ENCODE assay signal across 9 cellular contexts in genomic region chr18:25349926-25350560, GRCh38. TPM values are rescaled to one million over a fixed set of nuclear protein-coding genes. Genes with fewer than 3 reads are reported as not detected.
DNase-seq lines count a peak whose midpoint lies in the region; ATAC-seq and TF ChIP-seq lines count a peak whose summit lies in the region.
"Had no signal": no experiment of that assay in that cellular context is flagged by ENCODE, and none has a peak within 500 bp of the region (broad histone marks: within the 10 kb centered on the region; RNA-seq: fewer than 3 reads in every experiment).

No MANE protein-coding gene starts in this region.

- POLR2A ChIA-PET in HEK293 (lab: Yijun Ruan, JAX): no interaction called here
- POLR2A ChIA-PET in activated CD4-positive, alpha-beta memory T cell treated with anti-CD3 and anti-CD28 coated beads for 36 hours (lab: Charles Lee): no interaction called here

- CTCF ChIA-PET in HEK293 (lab: Yijun Ruan, JAX): interaction anchor here (0.6 kb wide), 2 partner anchors 29 to 238 kb away, joined by 3 to 4 read pairs; no protein-coding TSS in a partner anchor
- CTCF ChIA-PET in activated CD4-positive, alpha-beta memory T cell treated with anti-CD3 and anti-CD28 coated beads for 36 hours (lab: Charles Lee): no interaction called here

- TF ChIP-seq POLR2A in heart left ventricle (IDR thresholded peaks at IDR 0.05): no peak

- peaks cover 49% of the 10 kb centered on the region for H3K27me3 Mint-ChIP-seq in activated CD4-positive, alpha-beta memory T cell treated with anti-CD3 and anti-CD28 coated beads for 36 hours
- peaks cover 59% of the 10 kb centered on the region for H3K27me3 Mint-ChIP-seq in progenitor cell of endocrine pancreas

- H3K27ac Mint-ChIP-seq in activated CD4-positive, alpha-beta memory T cell treated with anti-CD3 and anti-CD28 coated beads for 36 hours: no peak overlapping the region
- peak overlapping the region; percentile 98 for H3K27ac Mint-ChIP-seq in progenitor cell of endocrine pancreas

- ATAC-seq in heart left ventricle: peak in 1 of 4 donors; percentile 6

- no peaks in the 10 kb centered on the region for H3K9me3 Mint-ChIP-seq in activated CD4-positive, alpha-beta memory T cell treated with anti-CD3 and anti-CD28 coated beads for 36 hours
- no peaks in the 10 kb centered on the region for H3K9me3 Mint-ChIP-seq in progenitor cell of endocrine pancreas (ENCODE audit: low read depth)

- H3K4me1 Mint-ChIP-seq in activated CD4-positive, alpha-beta memory T cell treated with anti-CD3 and anti-CD28 coated beads for 36 hours (ENCODE audit: low read depth): peaks cover 10% of the 10 kb centered on the region
- peaks cover 21% of the 10 kb centered on the region for H3K4me1 Mint-ChIP-seq in progenitor cell of endocrine pancreas (ENCODE audit: low read depth)

- H3K9me3 ChIP-seq in HEK293 (ENCODE audit: control insufficient read depth, insufficient read depth, low read depth, low read length) (no peaks in the 10 kb centered on the region), heart left ventricle (no peaks in the 10 kb centered on the region)

- intact Hi-C loops in activated CD4-positive, alpha-beta memory T cell treated with anti-CD3 and anti-CD28 coated beads for 36 hours (cut with micrococcal nuclease): no loop called here
- intact Hi-C loops in heart left ventricle (cut with DNase I): loop anchor here in 9 of 10 donors (2.0 to 10.0 kb wide), 22 partner anchors 63 to 953 kb away; partner anchors contain the start of gene OSBPL1A (in 1 of the 9)

- TF ChIP-seq CTCF in HEK293 (tag by site-specific recombination; IDR thresholded peaks at IDR 0.05) (no peak), heart left ventricle (IDR thresholded peaks at IDR 0.05) (no peak), progenitor cell of endocrine pancreas (IDR thresholded peaks at IDR 0.05; ENCODE audit: unreplicated experiment) (no peak)

- H3K27ac ChIP-seq in HEK293 (ENCODE audit: extremely low read depth, low read depth, low read length) (peak overlapping the region; percentile 92; the same call in 1 of the 2 replicates), heart left ventricle (peak overlapping the region; percentile 80 to 95 (median 91))

- 0 to 1% (median 1%) methylated on average over 35 to 67 of the region's 67 CpGs for WGBS in heart left ventricle, 4 donors

- H3K36me3 ChIP-seq in HEK293 (ENCODE audit: control insufficient read depth in 2 of 2, insufficient read depth in 1 of 2, low read length in 2 of 2) (no peaks in the 10 kb centered on the region), heart left ventricle (no peaks in the 10 kb centered on the region)

- H3K4me3 ChIP-seq in HEK293 (ENCODE audit: low read depth, low read length) (peak overlapping the region; percentile 79), heart left ventricle (peak overlapping the region; percentile 52 to 89 (median 78))

- H3K4me1 ChIP-seq in HEK293 (ENCODE audit: control insufficient read depth, insufficient read depth, low read length): peaks cover 20% of the 10 kb centered on the region
- peaks cover 0 to 39% (median 17%) of the 10 kb centered on the region in 12 donors for H3K4me1 ChIP-seq in heart left ventricle

- no peak for DNase-seq in activated CD4-positive, alpha-beta memory T cell treated with anti-CD3 and anti-CD28 coated beads for 36 hours
- DNase-seq in heart left ventricle (peak in 4 of 5 donors; percentile 27 to 71 (median 48)), progenitor cell of endocrine pancreas (ENCODE audit: low spot score, unreplicated experiment) (peak; percentile 43), NCI-H226 (no peak), NCI-H2107 treated with DMSO at 0.1 percent for 48 hours (lab: John Stamatoyannopoulos, UW; ENCODE audit: unreplicated experiment) (no peak), GOT3 (lab: John Stamatoyannopoulos, UW) (no peak), NCI-H345 treated with DMSO at 0.1 percent for 48 hours (lab: John Stamatoyannopoulos, UW; ENCODE audit: unreplicated experiment) (no peak)

- H3K36me3 Mint-ChIP-seq in activated CD4-positive, alpha-beta memory T cell treated with anti-CD3 and anti-CD28 coated beads for 36 hours: peaks cover 1% of the 10 kb centered on the region
- no peaks in the 10 kb centered on the region for H3K36me3 Mint-ChIP-seq in progenitor cell of endocrine pancreas (ENCODE audit: insufficient read depth)

- H3K4me3 Mint-ChIP-seq in activated CD4-positive, alpha-beta memory T cell treated with anti-CD3 and anti-CD28 coated beads for 36 hours: peak overlapping the region; percentile 68
- peak overlapping the region; percentile 96 for H3K4me3 Mint-ChIP-seq in progenitor cell of endocrine pancreas (ENCODE audit: low read depth)

- peaks cover 0 to 33% (median 0%) of the 10 kb centered on the region in 9 donors for H3K27me3 ChIP-seq in heart left ventricle

TF ChIP-seq in HEK293, 187 proteins besides CTCF, POLR2A, EP300 and RAD21 (continues in another document):
- TF ChIP-seq GFI1B (tag by site-specific recombination; IDR thresholded peaks at IDR 0.05): no peak
- TF ChIP-seq YY1 (tag by site-specific recombination; IDR thresholded peaks at IDR 0.05): no peak
- TF ChIP-seq ZNF366 (tag by site-specific recombination; conservative IDR thresholded peaks at IDR 0.05): no peak
- TF ChIP-seq ZNF707 (tag by site-specific recombination; IDR thresholded peaks at IDR 0.05): no peak
- no peak for TF ChIP-seq ZNF658 (tag by site-specific recombination; IDR thresholded peaks at IDR 0.05)
- TF ChIP-seq HIC1 (tag by site-specific recombination; IDR thresholded peaks at IDR 0.05): no peak
- TF ChIP-seq ZNF518A (tag by site-specific recombination; conservative IDR thresholded peaks at IDR 0.05; ENCODE audit: low read depth): no peak
- TF ChIP-seq ZNF692 (tag by site-specific recombination; IDR thresholded peaks at IDR 0.05): no peak
- TF ChIP-seq ZSCAN23 (tag by site-specific recombination; IDR thresholded peaks at IDR 0.05): no peak
- no peak for TF ChIP-seq ZNF292 (tag by site-specific recombination; IDR thresholded peaks at IDR 0.05; ENCODE audit: borderline replicate concordance, low read depth)
- TF ChIP-seq ZNF660 (tag by site-specific recombination; IDR thresholded peaks at IDR 0.05): no peak

RNA-seq across cellular contexts. Expression of gene ZNF521, which starts 1.9 kb away (rescaled TPM):
- not detected for total RNA-seq in activated CD4-positive, alpha-beta memory T cell treated with anti-CD3 and anti-CD28 coated beads for 36 hours
- total RNA-seq in heart left ventricle: 10 to 100 TPM; 12.2 to 24.4 (median 15.2) TPM
- 1 to 10 TPM; 1.5 to 6.4 TPM for polyA plus RNA-seq in heart left ventricle
- total RNA-seq in progenitor cell of endocrine pancreas: 39.1 and 41.4 TPM in 2 replicates
- total RNA-seq: T-helper 2 cell treated with Interferon-gamma antibody and Interleukin-4, amounts not matched to agents 100 ng/mL and 5 ng/mL, for 36 hours had no signal

Comparison
In these comparisons a context has a peak if more than half of its experiments do, and no peak if none do; other contexts are left out.
1. DNase-seq: peak in heart left ventricle (4 of 5) and progenitor cell of endocrine pancreas (single experiment); none in activated CD4-positive, alpha-beta memory T cell treated with anti-CD3 and anti-CD28 coated beads for 36 hours (single experiment), NCI-H226 (single experiment), NCI-H2107 treated with DMSO at 0.1 percent for 48 hours (single experiment), GOT3 (single experiment) and NCI-H345 treated with DMSO at 0.1 percent for 48 hours (single experiment).
2. RNA of gene ZNF521, which starts 1.9 kb away (total RNA-seq): 39.1 to 41.4 TPM in progenitor cell of endocrine pancreas and 12.2 to 24.4 TPM in heart left ventricle; not detected in activated CD4-positive, alpha-beta memory T cell treated with anti-CD3 and anti-CD28 coated beads for 36 hours; every median in the first group is over 10 times any median in the second.